7 cellular contexts compared by ENCODE assay signal in genomic region chr2:173962583-173963110, GRCh38. TPM values are rescaled to one million over a fixed set of nuclear protein-coding genes. Genes with fewer than 3 reads are reported as not detected.
DNase-seq lines count a peak whose midpoint lies in the region; ATAC-seq and TF ChIP-seq lines count a peak whose summit lies in the region.

No MANE protein-coding gene starts in this region.

- peaks cover 39% of the 10 kb centered on the region for H3K4me1 Mint-ChIP-seq in GM23338

- WGBS in psoas muscle, 3 donors, result 25 to 33% (median 28%) methylated on average over 4 of the region's 4 CpGs

- peaks cover 70% of the 10 kb centered on the region for H3K79me2 ChIP-seq in GM23338 (replicated peaks; ENCODE audit: insufficient read depth)

- TF ChIP-seq CTCF in GM23338 (conservative IDR thresholded peaks at IDR 0.05; ENCODE audit: low read depth in 2 of 2), result no peak
- no peak for TF ChIP-seq CTCF in epithelial cell of proximal tubule (conservative IDR thresholded peaks at IDR 0.05; ENCODE audit: low read depth, low read length)
- TF ChIP-seq CTCF in psoas muscle (IDR thresholded peaks at IDR 0.05), result no peak

- ATAC-seq in GM23338 (no peak), psoas muscle (no peak), HG03108 (IDR thresholded peaks at IDR 0.05; ENCODE audit: unreplicated experiment) (no peak), HG03442 (IDR thresholded peaks at IDR 0.05; ENCODE audit: unreplicated experiment) (no peak)

- peak overlapping the region; percentile 96 for H3K4me2 ChIP-seq in GM23338

- H2AFZ ChIP-seq in GM23338, result no peak overlapping the region

- no peaks in the 10 kb centered on the region for H3K9me2 ChIP-seq in GM23338 (ENCODE audit: insufficient read depth)

- DNase-seq in GM23338 (ENCODE audit: low spot score) (no peak), OCI-M1 (lab: John Stamatoyannopoulos, UW) (peak; percentile 46), epithelial cell of proximal tubule (ENCODE audit: low read depth) (no peak), psoas muscle (no peak), T-helper 9 cell (no peak)

- H3K36me3 ChIP-seq in GM23338 (ENCODE audit: insufficient read depth) (0 out of 2 replicates have a peak, but pooled peaks cover 5% of the 10 kb centered on the region), psoas muscle (ENCODE audit: insufficient read depth in 1 of 2, low read depth in 1 of 2) (no peaks in the 10 kb centered on the region)

- peak overlapping the region; percentile 95 for H3K4me3 Mint-ChIP-seq in GM23338

- peaks cover 30% of the 10 kb centered on the region for H3K36me3 Mint-ChIP-seq in GM23338 (ENCODE audit: low read depth)

- H3K27me3 Mint-ChIP-seq in GM23338 (ENCODE audit: insufficient read depth, low read depth, poor library complexity), result peaks cover 11% of the 10 kb centered on the region

- intact Hi-C loops in psoas muscle (cut with DNase I), result loop anchor here in 1 of 2 donors (5.0 kb wide), 1 partner anchor 285 kb away; the partner anchor contains the start of gene OLA1

- H4K20me1 ChIP-seq in GM23338 (replicated peaks; ENCODE audit: insufficient read depth), result peaks cover 32% of the 10 kb centered on the region

- H3K27me3 ChIP-seq in GM23338 (ENCODE audit: insufficient read depth) (no peaks in the 10 kb centered on the region), psoas muscle (ENCODE audit: insufficient read depth in 3 of 3, low read length in 2 of 3) (no peaks in the 10 kb centered on the region)

- peak overlapping the region; percentile 95 for H3K27ac ChIP-seq in GM23338 (ENCODE audit: low read depth)
- peak overlapping the region; percentile 100 for H3K27ac ChIP-seq in psoas muscle

- no peaks in the 10 kb centered on the region for H3K9me3 ChIP-seq in psoas muscle

- peaks cover 4% of the 10 kb centered on the region; the same call in 2 of the 3 replicates for H3K9me3 Mint-ChIP-seq in GM23338

- no peaks in the 10 kb centered on the region; the same call in 1 of the 2 replicates for H3F3A ChIP-seq in GM23338 (replicated peaks; ENCODE audit: low read depth)

- H3K27ac Mint-ChIP-seq in GM23338, result peak overlapping the region; percentile 82

- H3K4me1 ChIP-seq in GM23338 (ENCODE audit: insufficient read depth) (peaks cover 22% of the 10 kb centered on the region), psoas muscle (peaks cover 59% of the 10 kb centered on the region)

- peak overlapping the region; percentile 72 for H3K4me3 ChIP-seq in GM23338
- H3K4me3 ChIP-seq in epithelial cell of proximal tubule (ENCODE audit: low read depth, low read length), result peak overlapping the region; percentile 79
- peak overlapping the region; percentile 96 for H3K4me3 ChIP-seq in psoas muscle

TF ChIP-seq in GM23338, 12 proteins besides CTCF, POLR2A, EP300 and RAD21 (continues in another document):
- TF ChIP-seq ZNF462 (CRISPR knock-in tag; IDR thresholded peaks at IDR 0.05) (no peak), REST (IDR thresholded peaks at IDR 0.05; ENCODE audit: unreplicated experiment) (no peak), NANOG (IDR thresholded peaks at IDR 0.05; ENCODE audit: borderline replicate concordance) (no peak), EZH2 (IDR thresholded peaks at IDR 0.05; ENCODE audit: low read depth, unreplicated experiment) (no peak), JUNB (IDR thresholded peaks at IDR 0.05; ENCODE audit: unreplicated experiment) (no peak), STAT1 (IDR thresholded peaks at IDR 0.05; ENCODE audit: unreplicated experiment) (no peak), EZH2phosphoT487 (IDR thresholded peaks at IDR 0.05; ENCODE audit: unreplicated experiment) (no peak)

RNA-seq across cellular contexts. Expression of gene SP3, which starts 2.5 kb away (rescaled TPM):
- 96.9 and 110 TPM in 2 replicates for total RNA-seq in GM23338 (2014; rRNA removed; shearing (Covaris generic))
- polyA plus RNA-seq in GM23338 (2016; fragmentation: Nextera tagmentation; extraction: Ambion mirVana) (21.9 and 24.1 TPM in 2 replicates), psoas muscle (10 to 100 TPM; 13.9 to 23.1 (median 14.3) TPM)
- total RNA-seq in epithelial cell of proximal tubule (41.2 and 68.1 TPM in 2 replicates), psoas muscle (10 to 100 TPM; 38.2 to 52.0 (median 45.4) TPM)
